ENCODE assay signal across 5 cellular contexts in genomic region chr13:19974498-19974897, GRCh38. TPM values are rescaled to one million over a fixed set of nuclear protein-coding genes. Genes with fewer than 3 reads are reported as not detected.
DNase-seq lines count a peak whose midpoint lies in the region; ATAC-seq and TF ChIP-seq lines count a peak whose summit lies in the region.
"Not testable (repeated sequence)": the region's sequence is repeated elsewhere in the genome, so short reads cannot be mapped to it uniquely, and the experiment has no call there.

No MANE protein-coding gene starts in this region.

- not testable (repeated sequence) for H3K27me3 Mint-ChIP-seq in T-helper 17 cell; activated naive CD8-positive, alpha-beta T cell treated with anti-CD3 and anti-CD28 coated beads, Interleukin-2, amount 50 U/mL, for 24 hours

- not testable (repeated sequence) for H3K4me3 Mint-ChIP-seq in T-helper 17 cell; activated naive CD8-positive, alpha-beta T cell treated with anti-CD3 and anti-CD28 coated beads, Interleukin-2, amount 50 U/mL, for 24 hours

- not testable (repeated sequence) for ATAC-seq in T-helper 17 cell; activated naive CD8-positive, alpha-beta T cell treated with anti-CD3 and anti-CD28 coated beads, Interleukin-2, amount 50 U/mL, for 24 hours
- ATAC-seq in left ventricle myocardium superior, result peak; percentile 48

- peaks cover 12% of the 10 kb centered on the region for H3K36me3 Mint-ChIP-seq in T-helper 17 cell (ENCODE audit: low read depth)
- H3K36me3 Mint-ChIP-seq in activated naive CD8-positive, alpha-beta T cell treated with anti-CD3 and anti-CD28 coated beads, Interleukin-2, amount 50 U/mL, for 24 hours (ENCODE audit: low read depth), result peaks cover 59% of the 10 kb centered on the region

- peaks cover 20% of the 10 kb centered on the region for H3K9me3 Mint-ChIP-seq in activated naive CD8-positive, alpha-beta T cell treated with anti-CD3 and anti-CD28 coated beads, Interleukin-2, amount 50 U/mL, for 24 hours

- peaks cover 19% of the 10 kb centered on the region for H3K4me1 Mint-ChIP-seq in T-helper 17 cell
- peaks cover 17% of the 10 kb centered on the region for H3K4me1 Mint-ChIP-seq in activated naive CD8-positive, alpha-beta T cell treated with anti-CD3 and anti-CD28 coated beads, Interleukin-2, amount 50 U/mL, for 24 hours

- peak in 69 of 76 experiments; percentile 1 to 87 (median 57) for DNase-seq in HUDEP-2 (lab: John Stamatoyannopoulos, UW; ENCODE audit: unreplicated experiment in 76 of 76)
- DNase-seq in T-helper 17 cell; activated naive CD8-positive, alpha-beta T cell treated with anti-CD3 and anti-CD28 coated beads, Interleukin-2, amount 50 U/mL, for 24 hours; left ventricle myocardium superior: not testable (repeated sequence)
- peak; percentile 30 to 75 for DNase-seq in erythroblast (lab: John Stamatoyannopoulos, UW)

- intact Hi-C loops in left ventricle myocardium superior (cut with micrococcal nuclease), result not testable (repeated sequence)

- H3K9me3 ChIP-seq in T-helper 17 cell (ENCODE audit: control insufficient read depth, low read length, poor library complexity, severe bottlenecking), result not testable (repeated sequence)

- peak overlapping the region; percentile 1 for H3K27ac Mint-ChIP-seq in T-helper 17 cell
- peak overlapping the region; percentile 5 for H3K27ac Mint-ChIP-seq in activated naive CD8-positive, alpha-beta T cell treated with anti-CD3 and anti-CD28 coated beads, Interleukin-2, amount 50 U/mL, for 24 hours

- TF ChIP-seq POLR2A in erythroblast (IDR thresholded peaks at IDR 0.05; ENCODE audit: low read length), result not testable (repeated sequence)

RNA-seq across cellular contexts. Expression of gene ZMYM2, which starts 16.0 kb away (rescaled TPM):
- total RNA-seq in T-helper 17 cell, result 100 to 1,000 TPM; 103 to 115 TPM
- total RNA-seq in left ventricle myocardium superior, result 49.8 TPM
